1 cellular context compared by ENCODE assay signal in the genomic region with DNA sequence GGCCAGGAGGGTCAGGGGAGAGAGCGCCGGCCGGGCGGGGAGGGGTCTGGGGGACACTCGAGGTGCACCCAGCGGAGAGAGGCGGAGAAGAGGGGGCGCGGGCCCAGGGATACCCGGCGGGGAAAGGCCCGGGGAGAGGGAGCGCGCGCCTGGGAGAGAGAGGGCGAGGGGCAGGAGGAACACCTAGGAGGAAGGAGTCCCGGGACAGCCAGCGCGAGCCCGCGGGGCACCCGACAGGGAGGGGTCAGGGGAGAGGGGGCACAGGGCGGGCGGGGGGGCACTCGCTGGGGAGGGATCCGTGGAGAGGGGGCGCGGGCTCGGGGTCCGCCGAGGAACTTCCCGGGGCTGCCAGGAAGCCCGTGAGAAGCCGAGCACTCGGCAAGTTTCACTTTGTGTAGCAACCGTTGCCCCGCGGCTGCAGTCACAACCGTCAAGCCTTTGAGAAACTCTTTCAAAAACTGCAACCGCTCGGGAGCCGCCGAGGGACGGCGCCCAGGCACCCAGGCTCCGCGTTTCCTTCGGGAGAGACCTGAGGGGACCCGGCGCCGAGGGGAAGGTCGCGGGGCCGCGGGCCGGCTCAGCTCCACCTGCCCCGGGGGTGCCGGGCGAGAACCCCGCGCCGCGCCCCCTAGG.
TF ChIP-seq lines count a peak whose summit lies in the region.

No MANE protein-coding gene starts in this region.

TF ChIP-seq in GM12878, 131 proteins besides CTCF, POLR2A, EP300 and RAD21 (continued from another document and continues in another):
- TF ChIP-seq, protein P1, sequence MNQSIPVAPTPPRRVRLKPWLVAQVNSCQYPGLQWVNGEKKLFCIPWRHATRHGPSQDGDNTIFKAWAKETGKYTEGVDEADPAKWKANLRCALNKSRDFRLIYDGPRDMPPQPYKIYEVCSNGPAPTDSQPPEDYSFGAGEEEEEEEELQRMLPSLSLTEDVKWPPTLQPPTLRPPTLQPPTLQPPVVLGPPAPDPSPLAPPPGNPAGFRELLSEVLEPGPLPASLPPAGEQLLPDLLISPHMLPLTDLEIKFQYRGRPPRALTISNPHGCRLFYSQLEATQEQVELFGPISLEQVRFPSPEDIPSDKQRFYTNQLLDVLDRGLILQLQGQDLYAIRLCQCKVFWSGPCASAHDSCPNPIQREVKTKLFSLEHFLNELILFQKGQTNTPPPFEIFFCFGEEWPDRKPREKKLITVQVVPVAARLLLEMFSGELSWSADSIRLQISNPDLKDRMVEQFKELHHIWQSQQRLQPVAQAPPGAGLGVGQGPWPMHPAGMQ (IDR thresholded peaks at IDR 0.05; ENCODE audit: borderline replicate concordance): no peak
- TF ChIP-seq, protein P2, sequence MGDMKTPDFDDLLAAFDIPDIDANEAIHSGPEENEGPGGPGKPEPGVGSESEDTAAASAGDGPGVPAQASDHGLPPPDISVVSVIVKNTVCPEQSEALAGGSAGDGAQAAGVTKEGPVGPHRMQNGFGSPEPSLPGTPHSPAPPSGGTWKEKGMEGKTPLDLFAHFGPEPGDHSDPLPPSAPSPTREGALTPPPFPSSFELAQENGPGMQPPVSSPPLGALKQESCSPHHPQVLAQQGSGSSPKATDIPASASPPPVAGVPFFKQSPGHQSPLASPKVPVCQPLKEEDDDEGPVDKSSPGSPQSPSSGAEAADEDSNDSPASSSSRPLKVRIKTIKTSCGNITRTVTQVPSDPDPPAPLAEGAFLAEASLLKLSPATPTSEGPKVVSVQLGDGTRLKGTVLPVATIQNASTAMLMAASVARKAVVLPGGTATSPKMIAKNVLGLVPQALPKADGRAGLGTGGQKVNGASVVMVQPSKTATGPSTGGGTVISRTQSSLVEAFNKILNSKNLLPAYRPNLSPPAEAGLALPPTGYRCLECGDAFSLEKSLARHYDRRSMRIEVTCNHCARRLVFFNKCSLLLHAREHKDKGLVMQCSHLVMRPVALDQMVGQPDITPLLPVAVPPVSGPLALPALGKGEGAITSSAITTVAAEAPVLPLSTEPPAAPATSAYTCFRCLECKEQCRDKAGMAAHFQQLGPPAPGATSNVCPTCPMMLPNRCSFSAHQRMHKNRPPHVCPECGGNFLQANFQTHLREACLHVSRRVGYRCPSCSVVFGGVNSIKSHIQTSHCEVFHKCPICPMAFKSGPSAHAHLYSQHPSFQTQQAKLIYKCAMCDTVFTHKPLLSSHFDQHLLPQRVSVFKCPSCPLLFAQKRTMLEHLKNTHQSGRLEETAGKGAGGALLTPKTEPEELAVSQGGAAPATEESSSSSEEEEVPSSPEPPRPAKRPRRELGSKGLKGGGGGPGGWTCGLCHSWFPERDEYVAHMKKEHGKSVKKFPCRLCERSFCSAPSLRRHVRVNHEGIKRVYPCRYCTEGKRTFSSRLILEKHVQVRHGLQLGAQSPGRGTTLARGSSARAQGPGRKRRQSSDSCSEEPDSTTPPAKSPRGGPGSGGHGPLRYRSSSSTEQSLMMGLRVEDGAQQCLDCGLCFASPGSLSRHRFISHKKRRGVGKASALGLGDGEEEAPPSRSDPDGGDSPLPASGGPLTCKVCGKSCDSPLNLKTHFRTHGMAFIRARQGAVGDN (IDR thresholded peaks at IDR 0.05): no peak
- TF ChIP-seq PML (IDR thresholded peaks at IDR 0.05; ENCODE audit: low read length): no peak
- TF ChIP-seq TARDBP (IDR thresholded peaks at IDR 0.05; ENCODE audit: borderline replicate concordance): no peak
- TF ChIP-seq, protein P3, sequence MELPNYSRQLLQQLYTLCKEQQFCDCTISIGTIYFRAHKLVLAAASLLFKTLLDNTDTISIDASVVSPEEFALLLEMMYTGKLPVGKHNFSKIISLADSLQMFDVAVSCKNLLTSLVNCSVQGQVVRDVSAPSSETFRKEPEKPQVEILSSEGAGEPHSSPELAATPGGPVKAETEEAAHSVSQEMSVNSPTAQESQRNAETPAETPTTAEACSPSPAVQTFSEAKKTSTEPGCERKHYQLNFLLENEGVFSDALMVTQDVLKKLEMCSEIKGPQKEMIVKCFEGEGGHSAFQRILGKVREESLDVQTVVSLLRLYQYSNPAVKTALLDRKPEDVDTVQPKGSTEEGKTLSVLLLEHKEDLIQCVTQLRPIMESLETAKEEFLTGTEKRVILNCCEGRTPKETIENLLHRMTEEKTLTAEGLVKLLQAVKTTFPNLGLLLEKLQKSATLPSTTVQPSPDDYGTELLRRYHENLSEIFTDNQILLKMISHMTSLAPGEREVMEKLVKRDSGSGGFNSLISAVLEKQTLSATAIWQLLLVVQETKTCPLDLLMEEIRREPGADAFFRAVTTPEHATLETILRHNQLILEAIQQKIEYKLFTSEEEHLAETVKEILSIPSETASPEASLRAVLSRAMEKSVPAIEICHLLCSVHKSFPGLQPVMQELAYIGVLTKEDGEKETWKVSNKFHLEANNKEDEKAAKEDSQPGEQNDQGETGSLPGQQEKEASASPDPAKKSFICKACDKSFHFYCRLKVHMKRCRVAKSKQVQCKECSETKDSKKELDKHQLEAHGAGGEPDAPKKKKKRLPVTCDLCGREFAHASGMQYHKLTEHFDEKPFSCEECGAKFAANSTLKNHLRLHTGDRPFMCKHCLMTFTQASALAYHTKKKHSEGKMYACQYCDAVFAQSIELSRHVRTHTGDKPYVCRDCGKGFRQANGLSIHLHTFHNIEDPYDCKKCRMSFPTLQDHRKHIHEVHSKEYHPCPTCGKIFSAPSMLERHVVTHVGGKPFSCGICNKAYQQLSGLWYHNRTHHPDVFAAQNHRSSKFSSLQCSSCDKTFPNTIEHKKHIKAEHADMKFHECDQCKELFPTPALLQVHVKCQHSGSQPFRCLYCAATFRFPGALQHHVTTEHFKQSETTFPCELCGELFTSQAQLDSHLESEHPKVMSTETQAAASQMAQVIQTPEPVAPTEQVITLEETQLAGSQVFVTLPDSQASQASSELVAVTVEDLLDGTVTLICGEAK (IDR thresholded peaks at IDR 0.05; ENCODE audit: borderline replicate concordance): no peak
- TF ChIP-seq, protein P4, sequence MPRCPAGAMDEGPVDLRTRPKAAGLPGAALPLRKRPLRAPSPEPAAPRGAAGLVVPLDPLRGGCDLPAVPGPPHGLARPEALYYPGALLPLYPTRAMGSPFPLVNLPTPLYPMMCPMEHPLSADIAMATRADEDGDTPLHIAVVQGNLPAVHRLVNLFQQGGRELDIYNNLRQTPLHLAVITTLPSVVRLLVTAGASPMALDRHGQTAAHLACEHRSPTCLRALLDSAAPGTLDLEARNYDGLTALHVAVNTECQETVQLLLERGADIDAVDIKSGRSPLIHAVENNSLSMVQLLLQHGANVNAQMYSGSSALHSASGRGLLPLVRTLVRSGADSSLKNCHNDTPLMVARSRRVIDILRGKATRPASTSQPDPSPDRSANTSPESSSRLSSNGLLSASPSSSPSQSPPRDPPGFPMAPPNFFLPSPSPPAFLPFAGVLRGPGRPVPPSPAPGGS (IDR thresholded peaks at IDR 0.05; ENCODE audit: borderline replicate concordance, insufficient read depth, low read depth, low read length, poor library complexity, severe bottlenecking): no peak
- TF ChIP-seq ZSCAN29 (IDR thresholded peaks at IDR 0.05): 0 out of 2 replicates have a peak, but pooled peaks have one; percentile 10
- no peak for TF ChIP-seq POLR2AphosphoS2 (IDR thresholded peaks at IDR 0.05; ENCODE audit: low read depth, low read length)
- TF ChIP-seq, protein P5, sequence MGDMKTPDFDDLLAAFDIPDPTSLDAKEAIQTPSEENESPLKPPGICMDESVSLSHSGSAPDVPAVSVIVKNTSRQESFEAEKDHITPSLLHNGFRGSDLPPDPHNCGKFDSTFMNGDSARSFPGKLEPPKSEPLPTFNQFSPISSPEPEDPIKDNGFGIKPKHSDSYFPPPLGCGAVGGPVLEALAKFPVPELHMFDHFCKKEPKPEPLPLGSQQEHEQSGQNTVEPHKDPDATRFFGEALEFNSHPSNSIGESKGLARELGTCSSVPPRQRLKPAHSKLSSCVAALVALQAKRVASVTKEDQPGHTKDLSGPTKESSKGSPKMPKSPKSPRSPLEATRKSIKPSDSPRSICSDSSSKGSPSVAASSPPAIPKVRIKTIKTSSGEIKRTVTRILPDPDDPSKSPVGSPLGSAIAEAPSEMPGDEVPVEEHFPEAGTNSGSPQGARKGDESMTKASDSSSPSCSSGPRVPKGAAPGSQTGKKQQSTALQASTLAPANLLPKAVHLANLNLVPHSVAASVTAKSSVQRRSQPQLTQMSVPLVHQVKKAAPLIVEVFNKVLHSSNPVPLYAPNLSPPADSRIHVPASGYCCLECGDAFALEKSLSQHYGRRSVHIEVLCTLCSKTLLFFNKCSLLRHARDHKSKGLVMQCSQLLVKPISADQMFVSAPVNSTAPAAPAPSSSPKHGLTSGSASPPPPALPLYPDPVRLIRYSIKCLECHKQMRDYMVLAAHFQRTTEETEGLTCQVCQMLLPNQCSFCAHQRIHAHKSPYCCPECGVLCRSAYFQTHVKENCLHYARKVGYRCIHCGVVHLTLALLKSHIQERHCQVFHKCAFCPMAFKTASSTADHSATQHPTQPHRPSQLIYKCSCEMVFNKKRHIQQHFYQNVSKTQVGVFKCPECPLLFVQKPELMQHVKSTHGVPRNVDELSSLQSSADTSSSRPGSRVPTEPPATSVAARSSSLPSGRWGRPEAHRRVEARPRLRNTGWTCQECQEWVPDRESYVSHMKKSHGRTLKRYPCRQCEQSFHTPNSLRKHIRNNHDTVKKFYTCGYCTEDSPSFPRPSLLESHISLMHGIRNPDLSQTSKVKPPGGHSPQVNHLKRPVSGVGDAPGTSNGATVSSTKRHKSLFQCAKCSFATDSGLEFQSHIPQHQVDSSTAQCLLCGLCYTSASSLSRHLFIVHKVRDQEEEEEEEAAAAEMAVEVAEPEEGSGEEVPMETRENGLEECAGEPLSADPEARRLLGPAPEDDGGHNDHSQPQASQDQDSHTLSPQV (IDR thresholded peaks at IDR 0.05): no peak
- TF ChIP-seq FOXM1 (IDR thresholded peaks at IDR 0.05; ENCODE audit: low read depth, low read length): no peak
- no peak for TF ChIP-seq SPI1 (IDR thresholded peaks at IDR 0.05; ENCODE audit: borderline replicate concordance, insufficient read depth, low read depth, low read length)
- TF ChIP-seq IKZF1 (conservative IDR thresholded peaks at IDR 0.05): peak; percentile 74
- no peak for TF ChIP-seq HDAC2 (IDR thresholded peaks at IDR 0.05)
- no peak for TF ChIP-seq HDGF (IDR thresholded peaks at IDR 0.05)
- TF ChIP-seq, protein P6, sequence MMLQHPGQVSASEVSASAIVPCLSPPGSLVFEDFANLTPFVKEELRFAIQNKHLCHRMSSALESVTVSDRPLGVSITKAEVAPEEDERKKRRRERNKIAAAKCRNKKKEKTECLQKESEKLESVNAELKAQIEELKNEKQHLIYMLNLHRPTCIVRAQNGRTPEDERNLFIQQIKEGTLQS (IDR thresholded peaks at IDR 0.05; ENCODE audit: borderline replicate concordance, extremely low read depth, low read depth, low read length): no peak
- 0 out of 2 replicates have a peak, but pooled peaks have one; percentile 6 for TF ChIP-seq CREB1 (IDR thresholded peaks at IDR 0.05; ENCODE audit: low read depth)
- TF ChIP-seq SIX5 (IDR thresholded peaks at IDR 0.05; ENCODE audit: low read depth, low read length, severe bottlenecking): no peak
- TF ChIP-seq CBX5 (IDR thresholded peaks at IDR 0.05; ENCODE audit: low read depth): no peak
- TF ChIP-seq, protein P7, sequence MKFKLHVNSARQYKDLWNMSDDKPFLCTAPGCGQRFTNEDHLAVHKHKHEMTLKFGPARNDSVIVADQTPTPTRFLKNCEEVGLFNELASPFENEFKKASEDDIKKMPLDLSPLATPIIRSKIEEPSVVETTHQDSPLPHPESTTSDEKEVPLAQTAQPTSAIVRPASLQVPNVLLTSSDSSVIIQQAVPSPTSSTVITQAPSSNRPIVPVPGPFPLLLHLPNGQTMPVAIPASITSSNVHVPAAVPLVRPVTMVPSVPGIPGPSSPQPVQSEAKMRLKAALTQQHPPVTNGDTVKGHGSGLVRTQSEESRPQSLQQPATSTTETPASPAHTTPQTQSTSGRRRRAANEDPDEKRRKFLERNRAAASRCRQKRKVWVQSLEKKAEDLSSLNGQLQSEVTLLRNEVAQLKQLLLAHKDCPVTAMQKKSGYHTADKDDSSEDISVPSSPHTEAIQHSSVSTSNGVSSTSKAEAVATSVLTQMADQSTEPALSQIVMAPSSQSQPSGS (IDR thresholded peaks at IDR 0.05; ENCODE audit: low read length): no peak
- TF ChIP-seq SP1 (IDR thresholded peaks at IDR 0.05; ENCODE audit: low read depth, low read length): no peak
- no peak for TF ChIP-seq YBX1 (IDR thresholded peaks at IDR 0.05)
- TF ChIP-seq CREM (IDR thresholded peaks at IDR 0.05; ENCODE audit: low read depth): no peak
- no peak for TF ChIP-seq NR2C1 (IDR thresholded peaks at IDR 0.05)
- TF ChIP-seq ETV6 (conservative IDR thresholded peaks at IDR 0.05 in 1 of 2, IDR thresholded peaks at IDR 0.05 in 1 of 2; ENCODE audit: borderline replicate concordance in 1 of 2, low read depth in 1 of 2): no peak
- no peak for TF ChIP-seq KLF5 (IDR thresholded peaks at IDR 0.05; ENCODE audit: partially characterized antibody)
- no peak for TF ChIP-seq BRCA1 (IDR thresholded peaks at IDR 0.05; ENCODE audit: low read depth, low read length)
- TF ChIP-seq IKZF2 (IDR thresholded peaks at IDR 0.05): no peak
- no peak for TF ChIP-seq TCF12 (IDR thresholded peaks at IDR 0.05; ENCODE audit: low read depth, low read length)
- TF ChIP-seq ZZZ3 (IDR thresholded peaks at IDR 0.05; ENCODE audit: control insufficient read depth, insufficient read length, low read depth): no peak
- TF ChIP-seq NFIC (IDR thresholded peaks at IDR 0.05; ENCODE audit: low read depth, low read length): no peak
- TF ChIP-seq, protein P8, sequence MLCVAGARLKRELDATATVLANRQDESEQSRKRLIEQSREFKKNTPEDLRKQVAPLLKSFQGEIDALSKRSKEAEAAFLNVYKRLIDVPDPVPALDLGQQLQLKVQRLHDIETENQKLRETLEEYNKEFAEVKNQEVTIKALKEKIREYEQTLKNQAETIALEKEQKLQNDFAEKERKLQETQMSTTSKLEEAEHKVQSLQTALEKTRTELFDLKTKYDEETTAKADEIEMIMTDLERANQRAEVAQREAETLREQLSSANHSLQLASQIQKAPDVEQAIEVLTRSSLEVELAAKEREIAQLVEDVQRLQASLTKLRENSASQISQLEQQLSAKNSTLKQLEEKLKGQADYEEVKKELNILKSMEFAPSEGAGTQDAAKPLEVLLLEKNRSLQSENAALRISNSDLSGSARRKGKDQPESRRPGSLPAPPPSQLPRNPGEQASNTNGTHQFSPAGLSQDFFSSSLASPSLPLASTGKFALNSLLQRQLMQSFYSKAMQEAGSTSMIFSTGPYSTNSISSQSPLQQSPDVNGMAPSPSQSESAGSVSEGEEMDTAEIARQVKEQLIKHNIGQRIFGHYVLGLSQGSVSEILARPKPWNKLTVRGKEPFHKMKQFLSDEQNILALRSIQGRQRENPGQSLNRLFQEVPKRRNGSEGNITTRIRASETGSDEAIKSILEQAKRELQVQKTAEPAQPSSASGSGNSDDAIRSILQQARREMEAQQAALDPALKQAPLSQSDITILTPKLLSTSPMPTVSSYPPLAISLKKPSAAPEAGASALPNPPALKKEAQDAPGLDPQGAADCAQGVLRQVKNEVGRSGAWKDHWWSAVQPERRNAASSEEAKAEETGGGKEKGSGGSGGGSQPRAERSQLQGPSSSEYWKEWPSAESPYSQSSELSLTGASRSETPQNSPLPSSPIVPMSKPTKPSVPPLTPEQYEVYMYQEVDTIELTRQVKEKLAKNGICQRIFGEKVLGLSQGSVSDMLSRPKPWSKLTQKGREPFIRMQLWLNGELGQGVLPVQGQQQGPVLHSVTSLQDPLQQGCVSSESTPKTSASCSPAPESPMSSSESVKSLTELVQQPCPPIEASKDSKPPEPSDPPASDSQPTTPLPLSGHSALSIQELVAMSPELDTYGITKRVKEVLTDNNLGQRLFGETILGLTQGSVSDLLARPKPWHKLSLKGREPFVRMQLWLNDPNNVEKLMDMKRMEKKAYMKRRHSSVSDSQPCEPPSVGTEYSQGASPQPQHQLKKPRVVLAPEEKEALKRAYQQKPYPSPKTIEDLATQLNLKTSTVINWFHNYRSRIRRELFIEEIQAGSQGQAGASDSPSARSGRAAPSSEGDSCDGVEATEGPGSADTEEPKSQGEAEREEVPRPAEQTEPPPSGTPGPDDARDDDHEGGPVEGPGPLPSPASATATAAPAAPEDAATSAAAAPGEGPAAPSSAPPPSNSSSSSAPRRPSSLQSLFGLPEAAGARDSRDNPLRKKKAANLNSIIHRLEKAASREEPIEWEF (IDR thresholded peaks at IDR 0.05; ENCODE audit: insufficient replicate concordance, low read depth, low read length): no peak
- TF ChIP-seq ZNF384 (IDR thresholded peaks at IDR 0.05; ENCODE audit: borderline replicate concordance, low read depth, low read length): no peak
